In genomic region chr3:51675201-51675611, GRCh38 we compare ENCODE assay signal across 11 cellular contexts. TPM values are rescaled to one million over a fixed set of nuclear protein-coding genes. Genes with fewer than 3 reads are reported as not detected.
DNase-seq lines count a peak whose midpoint lies in the region; ATAC-seq, FAIRE-seq and TF ChIP-seq lines count a peak whose summit lies in the region.
"Had no signal": no experiment of that assay in that cellular context is flagged by ENCODE, and none has a peak within 500 bp of the region (broad histone marks: within the 10 kb centered on the region; RNA-seq: fewer than 3 reads in every experiment).

No MANE protein-coding gene starts in this region.

- 80% methylated on average over 2 of the region's 2 CpGs for WGBS in mesenchymal stem cell

- H2BK5ac ChIP-seq in mesenchymal stem cell (ENCODE audit: low read depth, low read length, poor library complexity, severe bottlenecking) = no peak overlapping the region

- H4K91ac ChIP-seq in mesenchymal stem cell (ENCODE audit: low read length) = no peak overlapping the region

- H3K27ac ChIP-seq in astrocyte (ENCODE audit: low read depth, low read length) (no peak overlapping the region), mesenchymal stem cell (ENCODE audit: low read length, poor library complexity, severe bottlenecking) (no peak overlapping the region)
- H3K27ac ChIP-seq: prostate gland had no signal

- H3K36me3 ChIP-seq in MG63 (peaks cover 5% of the 10 kb centered on the region; the same call in 1 of the 2 replicates), astrocyte (ENCODE audit: insufficient read depth, low read length) (no peaks in the 10 kb centered on the region), mesenchymal stem cell (ENCODE audit: control insufficient read depth in 1 of 2, insufficient read depth in 2 of 2, low read depth in 1 of 2, low read length in 2 of 2) (peaks cover 41 to 56% of the 10 kb centered on the region in 2 experiments)
- H3K36me3 ChIP-seq: prostate gland had no signal

- H3K23ac ChIP-seq in mesenchymal stem cell (ENCODE audit: low read length in 2 of 2) = no peak overlapping the region

- H2BK12ac ChIP-seq in mesenchymal stem cell (ENCODE audit: low read length in 2 of 2) = no peak overlapping the region

- H3K9me3 ChIP-seq in MG63 (no peaks in the 10 kb centered on the region), astrocyte (ENCODE audit: insufficient read depth, low read depth, low read length) (no peaks in the 10 kb centered on the region), mesenchymal stem cell (ENCODE audit: control insufficient read depth, low read length) (no peaks in the 10 kb centered on the region)
- H3K9me3 ChIP-seq: prostate gland had no signal

- H3K27me3 ChIP-seq in MG63 (no peaks in the 10 kb centered on the region), astrocyte (ENCODE audit: insufficient read depth, low read length) (no peaks in the 10 kb centered on the region), mesenchymal stem cell (ENCODE audit: control insufficient read depth in 1 of 2, insufficient read depth in 1 of 2, low read length in 2 of 2) (no peaks in the 10 kb centered on the region)

- peaks cover 2% of the 10 kb centered on the region for H3K36me3 Mint-ChIP-seq in astrocyte (ENCODE audit: low read depth, unreplicated experiment)

- H3K4me2 ChIP-seq in astrocyte (ENCODE audit: low read length) (peak overlapping the region; percentile 28), mesenchymal stem cell (ENCODE audit: low read length, poor library complexity, severe bottlenecking) (no peak overlapping the region)

- H2BK120ac ChIP-seq in mesenchymal stem cell (ENCODE audit: low read depth, low read length) = no peak overlapping the region

- H3K79me2 ChIP-seq in astrocyte (ENCODE audit: insufficient read depth, low read length) = peaks cover 13% of the 10 kb centered on the region

- H4K20me1 ChIP-seq in astrocyte (ENCODE audit: insufficient read depth, low read length) = peaks cover 72% of the 10 kb centered on the region

- no peak overlapping the region for H3K14ac ChIP-seq in mesenchymal stem cell (ENCODE audit: low read length in 2 of 2)

- H3K18ac ChIP-seq in mesenchymal stem cell (ENCODE audit: low read depth in 1 of 2, low read length in 2 of 2) = no peak overlapping the region

- H3K79me1 ChIP-seq in mesenchymal stem cell (replicated peaks; ENCODE audit: low read length, poor library complexity, severe bottlenecking) = peaks cover 74% of the 10 kb centered on the region

- H3K4me3 ChIP-seq in AG10803 (ENCODE audit: low read length) (no peak overlapping the region), MG63 (no peak overlapping the region), astrocyte (ENCODE audit: insufficient read depth, low read depth, low read length) (no peak overlapping the region), mesenchymal stem cell (ENCODE audit: insufficient read depth in 1 of 2, low read depth in 1 of 2, low read length in 2 of 2) (no peak overlapping the region)
- H3K4me3 ChIP-seq: prostate gland had no signal

- DNase-seq in AG10803 (ENCODE audit: low read depth) (peak; percentile 65), MG63 (peak; percentile 94), astrocyte (ENCODE audit: low read depth) (peak; percentile 45), mesenchymal stem cell (no peak), NCI-H82 treated with DMSO at 0.1 percent for 48 hours (lab: John Stamatoyannopoulos, UW; ENCODE audit: unreplicated experiment) (no peak)
- DNase-seq: NCI-H1436 treated with DMSO at 0.1 percent for 48 hours had no signal

- H3K9ac ChIP-seq in astrocyte (ENCODE audit: low read length) = no peak overlapping the region
- peak overlapping the region; percentile 4 for H3K9ac ChIP-seq in mesenchymal stem cell (ENCODE audit: low read length)

- H3K4me1 Mint-ChIP-seq in astrocyte (ENCODE audit: low read depth, unreplicated experiment) = peaks cover 14% of the 10 kb centered on the region

- ATAC-seq in GM19035 (IDR thresholded peaks at IDR 0.05; ENCODE audit: unreplicated experiment) (no peak), GM18520 (IDR thresholded peaks at IDR 0.05; ENCODE audit: unreplicated experiment) (no peak), HG03342 (IDR thresholded peaks at IDR 0.05; ENCODE audit: unreplicated experiment) (no peak)

- H3K4me1 ChIP-seq in astrocyte (ENCODE audit: insufficient read depth, low read length) (peaks cover 22% of the 10 kb centered on the region), mesenchymal stem cell (ENCODE audit: control insufficient read depth, insufficient read depth, low read depth, low read length) (peaks cover 23% of the 10 kb centered on the region)

- H3K4me3 Mint-ChIP-seq in astrocyte (ENCODE audit: unreplicated experiment) = no peak overlapping the region

- H3K27ac Mint-ChIP-seq in astrocyte (ENCODE audit: unreplicated experiment) = no peak overlapping the region

- H3K27me3 Mint-ChIP-seq in astrocyte (ENCODE audit: low read depth, unreplicated experiment) = no peaks in the 10 kb centered on the region

- no peak overlapping the region for H2AK5ac ChIP-seq in mesenchymal stem cell (ENCODE audit: low read length, severe bottlenecking)

- no peaks in the 10 kb centered on the region for H3K9me3 Mint-ChIP-seq in astrocyte (ENCODE audit: unreplicated experiment)

- TF ChIP-seq CTCF in AG10803 (conservative IDR thresholded peaks at IDR 0.05; ENCODE audit: low read length) = no peak
- no peak for TF ChIP-seq CTCF in astrocyte (IDR thresholded peaks at IDR 0.05; ENCODE audit: insufficient read depth, low read depth, low read length)

- no peak for FAIRE-seq in astrocyte (lab: Jason Lieb, UNC)
- FAIRE-seq: G401.6 had no signal

- H2AFZ ChIP-seq in astrocyte (ENCODE audit: low read depth, low read length) = no peak overlapping the region
- no peak overlapping the region for H2AFZ ChIP-seq in mesenchymal stem cell (ENCODE audit: low read depth, low read length)

- no peak overlapping the region for H4K8ac ChIP-seq in mesenchymal stem cell (ENCODE audit: low read length)

- no peak overlapping the region for H3K4ac ChIP-seq in mesenchymal stem cell (ENCODE audit: low read depth in 1 of 2, low read length in 2 of 2)

- H2BK15ac ChIP-seq in mesenchymal stem cell (ENCODE audit: low read depth, poor library complexity, severe bottlenecking) = no peak overlapping the region

RNA-seq across cellular contexts. Expression of gene TEX264, which starts 4.2 kb away (rescaled TPM):
- 35.9 and 64.1 TPM in 2 replicates for total RNA-seq in MG63 (2014; rRNA removed; shearing (Covaris generic); ENCODE audit: low replicate concordance)
- total RNA-seq in astrocyte = 28.2 and 29.0 TPM in 2 replicates
- 36.8 TPM for polyA plus RNA-seq in mesenchymal stem cell (2013, experiment 1 of 2)
- polyA plus RNA-seq in mesenchymal stem cell (2013, experiment 2 of 2) = 37.3 TPM

RNA-seq across cellular contexts. Expression of gene GRM2, which starts 31.7 kb away (rescaled TPM):
- total RNA-seq in MG63 (2014; rRNA removed; shearing (Covaris generic); ENCODE audit: low replicate concordance) = not detected in 2 replicates
- 0.12 and 0.25 TPM in 2 replicates for total RNA-seq in astrocyte
- polyA plus RNA-seq in mesenchymal stem cell (2013, experiment 1 of 2) = 0.01 TPM
- 0.04 TPM for polyA plus RNA-seq in mesenchymal stem cell (2013, experiment 2 of 2)

Comparison
In these comparisons a context has a peak if more than half of its experiments do, and no peak if none do; other contexts are left out.
1. DNase-seq: peak in AG10803 (single experiment), MG63 (single experiment) and astrocyte (single experiment); none in mesenchymal stem cell (single experiment) and NCI-H82 treated with DMSO at 0.1 percent for 48 hours (single experiment).